In genomic region chr1:42877380-42877779, GRCh38 we compare ENCODE assay signal across 15 cellular contexts.
"Had no signal": no experiment of that assay in that cellular context is flagged by ENCODE, and none has a peak within 500 bp of the region (broad histone marks: within the 10 kb centered on the region; RNA-seq: fewer than 3 reads in every experiment).

No MANE protein-coding gene starts in this region.

- H3K27ac ChIP-seq: dorsolateral prefrontal cortex, gastroesophageal sphincter, spleen, suprapubic skin had no signal

- H3K4me3 Mint-ChIP-seq: activated naive CD8-positive, alpha-beta T cell treated with anti-CD3 and anti-CD28 coated beads, Interleukin-2, amount 50 U/mL, for 24 hours; activated T-helper 17 cell treated with anti-CD3 and anti-CD28 coated beads, Interleukin-2, amount 50 U/mL, for 72 hours; nephron; stimulated activated naive CD8-positive, alpha-beta T cell treated with anti-CD3 and anti-CD28 coated beads, Interleukin-15, Interleukin-2, amounts not matched to agents 100 ng/mL and 50 ng/mL, for 24 hours; type B pancreatic cell had no signal

- H3K27ac Mint-ChIP-seq: activated naive CD8-positive, alpha-beta T cell treated with anti-CD3 and anti-CD28 coated beads, Interleukin-2, amount 50 U/mL, for 24 hours; activated T-helper 17 cell treated with anti-CD3 and anti-CD28 coated beads, Interleukin-2, amount 50 U/mL, for 72 hours; nephron; stimulated activated naive CD8-positive, alpha-beta T cell treated with anti-CD3 and anti-CD28 coated beads, Interleukin-15, Interleukin-2, amounts not matched to agents 100 ng/mL and 50 ng/mL, for 24 hours; type B pancreatic cell had no signal

- H3K36me3 Mint-ChIP-seq: type B pancreatic cell had no signal

- DNase-seq: activated CD4-positive, alpha-beta T cell treated with anti-CD3 and anti-CD28 coated beads for 1 hour; activated CD4-positive, alpha-beta T cell treated with anti-CD3 and anti-CD28 coated beads, Interleukin-2, amount 50 U/mL, for 48 hours; activated naive CD4-positive, alpha-beta T cell treated with Interleukin-2 at 50 U/mL for 16 hours; activated naive CD8-positive, alpha-beta T cell treated with anti-CD3 and anti-CD28 coated beads, Interleukin-2, amount 50 U/mL, for 24 hours; aorta; dorsolateral prefrontal cortex; mesenchymal stem cell; spleen had no signal

- H3K9me3 Mint-ChIP-seq: activated T-helper 17 cell treated with anti-CD3 and anti-CD28 coated beads, Interleukin-2, amount 50 U/mL, for 72 hours; type B pancreatic cell had no signal

- H3K4me1 Mint-ChIP-seq: activated naive CD8-positive, alpha-beta T cell treated with anti-CD3 and anti-CD28 coated beads, Interleukin-2, amount 50 U/mL, for 24 hours; activated T-helper 17 cell treated with anti-CD3 and anti-CD28 coated beads, Interleukin-2, amount 50 U/mL, for 72 hours; nephron had no signal

- ATAC-seq: activated naive CD8-positive, alpha-beta T cell treated with anti-CD3 and anti-CD28 coated beads, Interleukin-2, amount 50 U/mL, for 24 hours; activated T-helper 17 cell treated with anti-CD3 and anti-CD28 coated beads, Interleukin-2, amount 50 U/mL, for 72 hours; gastroesophageal sphincter; sciatic nerve had no signal
